21 cellular contexts compared by ENCODE assay signal in the genomic region with DNA sequence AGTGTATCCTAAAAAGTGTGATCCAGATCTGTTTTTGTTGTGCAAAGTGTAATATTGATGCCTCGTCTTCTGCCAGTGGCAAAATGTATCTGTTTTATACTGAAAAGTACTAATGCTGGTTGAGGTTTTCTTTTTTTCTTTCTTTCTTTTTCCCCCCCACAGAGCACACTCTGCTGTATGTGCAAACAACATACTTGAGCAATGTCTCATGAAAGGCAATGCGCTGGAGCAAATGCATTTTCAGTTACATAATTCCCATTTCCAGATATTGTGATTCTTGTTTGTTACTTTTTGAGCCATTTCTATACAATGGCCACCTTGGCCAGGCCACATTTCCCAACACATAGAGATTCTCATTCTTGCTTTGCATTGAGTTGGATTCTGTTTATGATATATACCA.
DNase-seq lines count a peak whose midpoint lies in the region; ATAC-seq and TF ChIP-seq lines count a peak whose summit lies in the region.
"Had no signal": no experiment of that assay in that cellular context is flagged by ENCODE, and none has a peak within 500 bp of the region (broad histone marks: within the 10 kb centered on the region; RNA-seq: fewer than 3 reads in every experiment).

No MANE protein-coding gene starts in this region.

- no CpG with 5 or more reads among the region's 2 CpGs for WGBS in trophoblast cell (ENCODE audit: extremely low coverage, insufficient coverage, insufficient read length)

- no peaks in the 10 kb centered on the region for H3K4me1 ChIP-seq in trophoblast cell (ENCODE audit: control insufficient read depth in 1 of 2, insufficient read depth in 2 of 2, low read length in 2 of 2)
- H3K4me1 ChIP-seq in tibial artery, result no peaks in the 10 kb centered on the region
- H3K4me1 ChIP-seq: lower lobe of right lung, suprapubic skin had no signal

- no peak overlapping the region for H3K4me3 ChIP-seq in trophoblast cell (ENCODE audit: low read depth, low read length)
- H3K4me3 ChIP-seq in tibial artery, result no peak overlapping the region
- no peak overlapping the region for H3K4me3 ChIP-seq in WERI-Rb-1 (ENCODE audit: low read depth, low read length)
- H3K4me3 ChIP-seq: lower lobe of right lung, ovary, suprapubic skin had no signal

- H3K79me1 ChIP-seq in trophoblast cell (ENCODE audit: low read length), result no peaks in the 10 kb centered on the region

- H2BK120ac ChIP-seq in trophoblast cell (ENCODE audit: insufficient read depth, low read length, poor library complexity), result no peak overlapping the region

- H3K27ac ChIP-seq in trophoblast cell (ENCODE audit: low read depth, low read length) (no peak overlapping the region), tibial artery (no peak overlapping the region), WERI-Rb-1 (no peak overlapping the region)
- H3K27ac ChIP-seq: lower lobe of right lung, ovary, suprapubic skin had no signal

- TF ChIP-seq CTCF in tibial artery (IDR thresholded peaks at IDR 0.05) (no peak), WERI-Rb-1 (IDR thresholded peaks at IDR 0.05; ENCODE audit: low read depth, low read length) (no peak)

- no peak overlapping the region for H3K4ac ChIP-seq in trophoblast cell (ENCODE audit: low read depth, low read length)

- H3K18ac ChIP-seq in trophoblast cell (ENCODE audit: low read length), result no peak overlapping the region

- H3K9ac ChIP-seq in trophoblast cell (ENCODE audit: low read length), result no peak overlapping the region

- no peak overlapping the region for H4K12ac ChIP-seq in trophoblast cell (ENCODE audit: low read depth, low read length)

- no peak overlapping the region for H2BK12ac ChIP-seq in trophoblast cell (ENCODE audit: low read length)

- DNase-seq in EH (ENCODE audit: low read depth) (peak; percentile 74), NCI-H69 (lab: John Stamatoyannopoulos, UW) (peak; percentile 20), fibroblast of gingiva (ENCODE audit: low read depth) (peak; percentile 41), trophoblast cell (peak; percentile 14 to 66), tibial artery (no peak), WERI-Rb-1 (no peak)
- DNase-seq: activated CD4-positive, alpha-beta T cell treated with anti-CD3 and anti-CD28 coated beads, Interleukin-2, amount 50 U/mL, for 1 hour; aorta; C1 segment of cervical spinal cord; cortex of kidney; glutamatergic neuron; immature natural killer cell; lower lobe of right lung; NCI-H146; NCI-H2227 treated with DMSO at 0.1 percent for 48 hours; ovary; RPMI8226; SW 1271 had no signal

- intact Hi-C loops in tibial artery (cut with DNase I; ENCODE audit: low total_unique reads), result no loop called here

- H3K27me3 ChIP-seq in trophoblast cell (ENCODE audit: insufficient read depth, low read length) (no peaks in the 10 kb centered on the region), tibial artery (no peaks in the 10 kb centered on the region), WERI-Rb-1 (ENCODE audit: insufficient read depth, low read depth, severe bottlenecking) (no peaks in the 10 kb centered on the region)
- H3K27me3 ChIP-seq: ovary, suprapubic skin had no signal

- no peak overlapping the region for H2BK5ac ChIP-seq in trophoblast cell (ENCODE audit: low read depth, low read length, poor library complexity)

- no peak overlapping the region for H2AFZ ChIP-seq in trophoblast cell (ENCODE audit: insufficient read depth, low read length, poor library complexity)

- H3K9me3 ChIP-seq in trophoblast cell (ENCODE audit: insufficient read depth, low read depth, low read length), result no peaks in the 10 kb centered on the region
- H3K9me3 ChIP-seq in tibial artery, result no peaks in the 10 kb centered on the region
- no peaks in the 10 kb centered on the region for H3K9me3 ChIP-seq in WERI-Rb-1 (ENCODE audit: severe bottlenecking)
- H3K9me3 ChIP-seq: lower lobe of right lung, ovary, suprapubic skin had no signal

- no peak overlapping the region for H3K14ac ChIP-seq in trophoblast cell (ENCODE audit: low read length)

- H3K23ac ChIP-seq in trophoblast cell (ENCODE audit: low read length), result no peak overlapping the region

- ATAC-seq in GM18511 (IDR thresholded peaks at IDR 0.05; ENCODE audit: unreplicated experiment), result no peak
- no peak for ATAC-seq in activated CD4-positive, CD25-positive, alpha-beta regulatory T cell treated with anti-CD3 and anti-CD28 coated beads, Interleukin-2, amount 50 U/mL, for 24 hours
- ATAC-seq: lower lobe of right lung had no signal

- H4K8ac ChIP-seq in trophoblast cell (ENCODE audit: low read depth, low read length), result no peak overlapping the region

- H2AK5ac ChIP-seq in trophoblast cell (ENCODE audit: low read length), result no peak overlapping the region

- H4K91ac ChIP-seq in trophoblast cell (ENCODE audit: low read depth, low read length), result no peak overlapping the region

- no peaks in the 10 kb centered on the region for H3K79me2 ChIP-seq in trophoblast cell (ENCODE audit: control insufficient read depth, insufficient read depth, low read length, poor library complexity)

- H3K4me2 ChIP-seq in trophoblast cell (ENCODE audit: low read length), result no peak overlapping the region

- H3K36me3 ChIP-seq in trophoblast cell (ENCODE audit: control insufficient read depth in 1 of 2, insufficient read depth in 2 of 2, low read length in 2 of 2), result no peaks in the 10 kb centered on the region
- no peaks in the 10 kb centered on the region for H3K36me3 ChIP-seq in tibial artery
- H3K36me3 ChIP-seq in WERI-Rb-1, result no peaks in the 10 kb centered on the region
- H3K36me3 ChIP-seq: lower lobe of right lung, ovary, suprapubic skin had no signal

Comparison
In these comparisons a context has a peak if more than half of its experiments do, and no peak if none do; other contexts are left out.
1. DNase-seq: peak in EH (single experiment), NCI-H69 (single experiment), fibroblast of gingiva (single experiment) and trophoblast cell (2 of 2); none in tibial artery (0 of 2) and WERI-Rb-1 (single experiment).